In genomic region chr9:19465571-19466267, GRCh38 we compare ENCODE assay signal across 10 cellular contexts. TPM values are rescaled to one million over a fixed set of nuclear protein-coding genes. Genes with fewer than 3 reads are reported as not detected.
DNase-seq lines count a peak whose midpoint lies in the region; ATAC-seq and TF ChIP-seq lines count a peak whose summit lies in the region.
"Had no signal": no experiment of that assay in that cellular context is flagged by ENCODE, and none has a peak within 500 bp of the region (broad histone marks: within the 10 kb centered on the region; RNA-seq: fewer than 3 reads in every experiment).

No MANE protein-coding gene starts in this region.

- intact Hi-C loops in CD8-positive, alpha-beta T cell (cut with DNase I, micrococcal nuclease): loop anchor here (5.0 to 10.0 kb wide), 4 partner anchors 1479 to 1872 kb away; partner anchors contain the start of gene KLHL9 (in 1 of the 2)
- intact Hi-C loops in Caco-2 (cut with micrococcal nuclease; ENCODE audit: unreplicated experiment): no loop called here

- no peaks in the 10 kb centered on the region for H3K36me3 ChIP-seq in CD8-positive, alpha-beta T cell (ENCODE audit: insufficient read depth, low read length)
- H3K36me3 ChIP-seq in Caco-2 (ENCODE audit: control insufficient read depth, insufficient read depth, low read length): no peaks in the 10 kb centered on the region
- H3K36me3 ChIP-seq: SJCRH30 had no signal

- H3K4me1 ChIP-seq in CD8-positive, alpha-beta T cell (ENCODE audit: insufficient read depth, low read length): peaks cover 7% of the 10 kb centered on the region
- H3K4me1 ChIP-seq in Caco-2: no peaks in the 10 kb centered on the region

- H3K27me3 ChIP-seq in CD8-positive, alpha-beta T cell (ENCODE audit: insufficient read depth, low read length): no peaks in the 10 kb centered on the region
- no peaks in the 10 kb centered on the region for H3K27me3 ChIP-seq in Caco-2 (replicated peaks; ENCODE audit: control insufficient read depth, insufficient read depth, low read length)
- H3K27me3 ChIP-seq: SJCRH30 had no signal

- TF ChIP-seq CTCF in CD8-positive, alpha-beta T cell (IDR thresholded peaks at IDR 0.05): no peak
- TF ChIP-seq CTCF in WTC11 (IDR thresholded peaks at IDR 0.05) (no peak), Caco-2 (IDR thresholded peaks at IDR 0.05; ENCODE audit: insufficient read depth in 1 of 2, low read depth in 1 of 2, low read length in 1 of 2, severe bottlenecking in 1 of 2, unreplicated experiment in 1 of 2) (no peak)

- peak overlapping the region; percentile 89 for H3K4me3 Mint-ChIP-seq in CD8-positive, alpha-beta T cell
- peak overlapping the region; percentile 74; the same call in 1 of the 2 replicates for H3K4me3 Mint-ChIP-seq in WTC11
- no peak overlapping the region for H3K4me3 Mint-ChIP-seq in Caco-2 (ENCODE audit: unreplicated experiment)

- H3K9me3 Mint-ChIP-seq in CD8-positive, alpha-beta T cell: no peaks in the 10 kb centered on the region
- H3K9me3 Mint-ChIP-seq in WTC11 (peaks cover 11% of the 10 kb centered on the region), Caco-2 (ENCODE audit: unreplicated experiment) (no peaks in the 10 kb centered on the region)

- H3K27ac ChIP-seq in CD8-positive, alpha-beta T cell (ENCODE audit: low read depth, low read length): no peak overlapping the region
- H3K27ac ChIP-seq: coronary artery, SJCRH30 had no signal

- no peak for ATAC-seq in CD8-positive, alpha-beta T cell
- no peak for ATAC-seq in WTC11

- CTCF ChIA-PET in CD8-positive, alpha-beta T cell (lab: Charles Lee): interaction anchor here (0.6 to 5.3 kb wide), 51 partner anchors 7 to 1646 kb away, joined by 3 to 62 read pairs (median 4); partner anchors contain the start of genes RPS6 and RRAGA
- CTCF ChIA-PET in WTC11 (lab: Charles Lee) (interaction anchor here (0.5 to 2.8 kb wide), 150 partner anchors 7 to 1475 kb away, joined by 3 to 58 read pairs (median 5); partner anchors contain the start of genes ACER2, DENND4C, MLLT3 and RPS6), Caco-2 (lab: Charles Lee) (interaction anchor here (0.5 to 1.7 kb wide), 18 partner anchors 9 to 550 kb away, joined by 3 to 12 read pairs (median 3); partner anchors contain the start of genes ACER2, DENND4C and RRAGA)

- DNase-seq in CD8-positive, alpha-beta T cell: no peak
- DNase-seq in DMS79 (lab: John Stamatoyannopoulos, UW) (peak; percentile 63), WTC11 (ENCODE audit: low spot score) (no peak), mesenteric fat pad (ENCODE audit: low spot score) (peak; percentile 74), Caco-2 (no peak), COR-L47 (lab: John Stamatoyannopoulos, UW) (no peak), cerebellum (ENCODE audit: low spot score) (no peak)
- DNase-seq: SJCRH30 had no signal

- H3K4me1 Mint-ChIP-seq in CD8-positive, alpha-beta T cell (ENCODE audit: low read depth): peaks cover 10% of the 10 kb centered on the region
- H3K4me1 Mint-ChIP-seq in WTC11 (peaks cover 3% of the 10 kb centered on the region), Caco-2 (ENCODE audit: low read depth, unreplicated experiment) (no peaks in the 10 kb centered on the region)

- H3K4me3 ChIP-seq in CD8-positive, alpha-beta T cell (ENCODE audit: low read depth, low read length): no peak overlapping the region
- H3K4me3 ChIP-seq in Caco-2 (ENCODE audit: low read depth, low read length): no peak overlapping the region
- H3K4me3 ChIP-seq: SJCRH30 had no signal

- peaks cover 2% of the 10 kb centered on the region for H3K27me3 Mint-ChIP-seq in CD8-positive, alpha-beta T cell (ENCODE audit: low read depth)
- H3K27me3 Mint-ChIP-seq in WTC11 (ENCODE audit: low read depth) (peaks cover 9% of the 10 kb centered on the region; the same call in 1 of the 2 replicates), Caco-2 (ENCODE audit: insufficient read depth, unreplicated experiment) (peaks cover 6% of the 10 kb centered on the region)
- H3K27me3 Mint-ChIP-seq: activated naive CD8-positive, alpha-beta T cell had no signal

- BruUV-seq in Caco-2 (replicated peaks; lab: Mats Ljungman, UMichigan): no TSS peak

- no peaks in the 10 kb centered on the region for H3K36me3 Mint-ChIP-seq in CD8-positive, alpha-beta T cell
- H3K36me3 Mint-ChIP-seq in WTC11 (peaks cover 3% of the 10 kb centered on the region), Caco-2 (ENCODE audit: insufficient read depth, unreplicated experiment) (peaks cover 7% of the 10 kb centered on the region)
- H3K36me3 Mint-ChIP-seq: activated naive CD8-positive, alpha-beta T cell had no signal

- POLR2A ChIA-PET in CD8-positive, alpha-beta T cell (lab: Charles Lee): interaction anchor here (1.2 to 1.3 kb wide), 3 partner anchors 85 to 1645 kb away, joined by 3 read pairs; partner anchors contain the start of gene RPS6
- POLR2A ChIA-PET in WTC11 (lab: Charles Lee) (interaction anchor here (0.6 kb wide), 1 partner anchor 19 kb away, joined by 3 read pairs; no protein-coding TSS in a partner anchor), Caco-2 (lab: Charles Lee) (interaction anchor here (0.6 to 0.8 kb wide), 2 partner anchors 352 to 417 kb away, joined by 3 read pairs; partner anchors contain the start of gene RRAGA)

- no peaks in the 10 kb centered on the region for H3K9me3 ChIP-seq in CD8-positive, alpha-beta T cell (ENCODE audit: low read length)
- no peaks in the 10 kb centered on the region for H3K9me3 ChIP-seq in Caco-2
- H3K9me3 ChIP-seq: SJCRH30 had no signal

- H3K27ac Mint-ChIP-seq in CD8-positive, alpha-beta T cell: no peak overlapping the region
- no peak overlapping the region for H3K27ac Mint-ChIP-seq in WTC11
- no peak overlapping the region for H3K27ac Mint-ChIP-seq in Caco-2 (ENCODE audit: unreplicated experiment)
- H3K27ac Mint-ChIP-seq: activated naive CD8-positive, alpha-beta T cell had no signal

TF ChIP-seq in WTC11, 78 proteins besides CTCF, POLR2A, EP300 and RAD21:
- TF ChIP-seq AFF4 (CRISPR knock-in tag; IDR thresholded peaks at IDR 0.05; ENCODE audit: borderline replicate concordance): no peak

RNA-seq across cellular contexts. Expression of gene ACER2, which starts 56.9 kb away (rescaled TPM):
- total RNA-seq in CD8-positive, alpha-beta T cell: 1 to 10 TPM in 1 of 2 experiments, under 1 TPM in 1; 0.62 to 1.2 TPM
- total RNA-seq in WTC11 (2021): 8.1 to 9.5 TPM (median 8.8 TPM) in 3 replicates
- total RNA-seq in mesenteric fat pad: 20.5 TPM
- 2.4 and 2.5 TPM in 2 replicates for total RNA-seq in Caco-2 (2022)
- 7.9 TPM for total RNA-seq in cerebellum

Comparison
In these comparisons a context has a peak if more than half of its experiments do, and no peak if none do; other contexts are left out.
1. DNase-seq: peak in DMS79 (single experiment) and mesenteric fat pad (single experiment); none in CD8-positive, alpha-beta T cell (0 of 7), WTC11 (single experiment), Caco-2 (0 of 2), COR-L47 (single experiment) and cerebellum (single experiment).